Comparison of ENCODE assay signal across 9 cellular contexts in genomic region chr15:77632760-77633133, GRCh38. TPM values are rescaled to one million over a fixed set of nuclear protein-coding genes. Genes with fewer than 3 reads are reported as not detected.
DNase-seq lines count a peak whose midpoint lies in the region; ATAC-seq, FAIRE-seq and TF ChIP-seq lines count a peak whose summit lies in the region.
"Had no signal": no experiment of that assay in that cellular context is flagged by ENCODE, and none has a peak within 500 bp of the region (broad histone marks: within the 10 kb centered on the region; RNA-seq: fewer than 3 reads in every experiment).

A gene with protein sequence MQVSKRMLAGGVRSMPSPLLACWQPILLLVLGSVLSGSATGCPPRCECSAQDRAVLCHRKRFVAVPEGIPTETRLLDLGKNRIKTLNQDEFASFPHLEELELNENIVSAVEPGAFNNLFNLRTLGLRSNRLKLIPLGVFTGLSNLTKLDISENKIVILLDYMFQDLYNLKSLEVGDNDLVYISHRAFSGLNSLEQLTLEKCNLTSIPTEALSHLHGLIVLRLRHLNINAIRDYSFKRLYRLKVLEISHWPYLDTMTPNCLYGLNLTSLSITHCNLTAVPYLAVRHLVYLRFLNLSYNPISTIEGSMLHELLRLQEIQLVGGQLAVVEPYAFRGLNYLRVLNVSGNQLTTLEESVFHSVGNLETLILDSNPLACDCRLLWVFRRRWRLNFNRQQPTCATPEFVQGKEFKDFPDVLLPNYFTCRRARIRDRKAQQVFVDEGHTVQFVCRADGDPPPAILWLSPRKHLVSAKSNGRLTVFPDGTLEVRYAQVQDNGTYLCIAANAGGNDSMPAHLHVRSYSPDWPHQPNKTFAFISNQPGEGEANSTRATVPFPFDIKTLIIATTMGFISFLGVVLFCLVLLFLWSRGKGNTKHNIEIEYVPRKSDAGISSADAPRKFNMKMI (minus strand): TSS chr15:77632912. CDS start chr15:77632315, 597 bp downstream.

- no peak within 1 kb of the TSS for H3K27ac ChIP-seq in duodenal mucosa (ENCODE audit: low read depth, low read length)

- no peak within 1 kb of the TSS for H3K27ac Mint-ChIP-seq in mesothelial cell of epicardium

- no peak for FAIRE-seq in urothelium cell line (lab: Jason Lieb, UNC)
- FAIRE-seq: islet of Langerhans had no signal

- peaks cover 15% of the 10 kb centered on the region for H3K4me1 Mint-ChIP-seq in mesothelial cell of epicardium

- peaks cover 21% of the 10 kb centered on the region for H3K27me3 ChIP-seq in BE2C
- peaks cover 5% of the 10 kb centered on the region; the same call in 1 of the 2 replicates for H3K27me3 ChIP-seq in MG63
- peaks cover 43 to 54% of the 10 kb centered on the region in 2 donors for H3K27me3 ChIP-seq in duodenal mucosa (ENCODE audit: control insufficient read depth in 1 of 2, insufficient read depth in 2 of 2, low read length in 2 of 2)

- ATAC-seq in HG02623 (IDR thresholded peaks at IDR 0.05; ENCODE audit: unreplicated experiment) = no peak

- H3K4me1 ChIP-seq in BE2C = peaks cover 16% of the 10 kb centered on the region
- H3K4me1 ChIP-seq in duodenal mucosa (ENCODE audit: control insufficient read depth in 1 of 2, insufficient read depth in 2 of 2, low read length in 2 of 2) = peaks cover 4 to 11% of the 10 kb centered on the region in 2 donors

- H3K9ac ChIP-seq in duodenal mucosa (ENCODE audit: low read depth in 1 of 2, low read length in 2 of 2) = peak within 1 kb of the TSS in 1 of 2 donors; percentile 10

- peak within 1 kb of the TSS; percentile 61 for H3K4me3 ChIP-seq in BE2C (ENCODE audit: low read depth, low read length)
- peak within 1 kb of the TSS; percentile 49 for H3K4me3 ChIP-seq in MG63
- H3K4me3 ChIP-seq in duodenal mucosa (ENCODE audit: low read depth in 1 of 2, low read length in 2 of 2) = peak within 1 kb of the TSS; percentile 62 to 65

- TF ChIP-seq CTCF in BE2C (IDR thresholded peaks at IDR 0.05; ENCODE audit: low read depth, low read length) (no peak), mesothelial cell of epicardium (IDR thresholded peaks at IDR 0.05; ENCODE audit: unreplicated experiment) (no peak)

- H3K36me3 ChIP-seq in BE2C = no peaks in the 10 kb centered on the region
- no peaks in the 10 kb centered on the region for H3K36me3 ChIP-seq in MG63
- H3K36me3 ChIP-seq in duodenal mucosa (ENCODE audit: control insufficient read depth in 1 of 2, insufficient read depth in 2 of 2, low read length in 2 of 2) = no peaks in the 10 kb centered on the region

- no peaks in the 10 kb centered on the region; the same call in 1 of the 2 replicates for H3K9me3 ChIP-seq in BE2C
- no peaks in the 10 kb centered on the region for H3K9me3 ChIP-seq in MG63
- no peaks in the 10 kb centered on the region for H3K9me3 ChIP-seq in duodenal mucosa (ENCODE audit: control insufficient read depth in 1 of 2, low read length in 2 of 2)

- H3K9me3 Mint-ChIP-seq in mesothelial cell of epicardium = no peaks in the 10 kb centered on the region

- no peaks in the 10 kb centered on the region for H3K36me3 Mint-ChIP-seq in mesothelial cell of epicardium

- peak within 1 kb of the TSS; percentile 67 for H3K4me3 Mint-ChIP-seq in mesothelial cell of epicardium

- no peak for DNase-seq in BE2C
- peak; percentile 52 for DNase-seq in MG63
- peak in 1 of 2 experiments; percentile 46 for DNase-seq in mesothelial cell of epicardium (ENCODE audit: low spot score in 2 of 2, unreplicated experiment in 2 of 2)
- DNase-seq in urothelium cell line (ENCODE audit: low spot score) = peak; percentile 44
- no peak for DNase-seq in NCI-H1436 (lab: John Stamatoyannopoulos, UW)
- DNase-seq in NOMO-1 treated with dmso at 0.1 percent for 144 hours (lab: John Stamatoyannopoulos, UW; ENCODE audit: unreplicated experiment) = no peak

- H3K27me3 Mint-ChIP-seq in mesothelial cell of epicardium (ENCODE audit: low read depth) = peaks cover 60% of the 10 kb centered on the region

RNA-seq across cellular contexts. Expression of the gene that starts here (rescaled TPM):
- 44.0 TPM for polyA plus RNA-seq in BE2C (2012; ENCODE audit: insufficient read depth, insufficient read length, low read depth)
- 0.44 TPM in 1 of 2 replicates, not detected in the other for total RNA-seq in MG63 (2014; rRNA removed; shearing (Covaris generic); ENCODE audit: low replicate concordance)
- 16.5 to 18.7 TPM (median 18.0 TPM) in 3 replicates for total RNA-seq in mesothelial cell of epicardium

Comparison
In these comparisons a context has a peak if more than half of its experiments do, and no peak if none do; other contexts are left out.
1. RNA of the gene that starts here (total RNA-seq): 16.5 to 18.7 TPM in mesothelial cell of epicardium; 0.44 TPM in MG63; every median in the first group is over 10 times any median in the second.
2. Peak in DNase-seq and H3K4me3 ChIP-seq in MG63; RNA of the gene not detected or under 1 TPM.
3. Peak in every context shown above with its lines, with median percentiles within 50 percentile points of each other: H3K4me3 ChIP-seq.